8 cellular contexts compared by ENCODE assay signal in the genomic region with DNA sequence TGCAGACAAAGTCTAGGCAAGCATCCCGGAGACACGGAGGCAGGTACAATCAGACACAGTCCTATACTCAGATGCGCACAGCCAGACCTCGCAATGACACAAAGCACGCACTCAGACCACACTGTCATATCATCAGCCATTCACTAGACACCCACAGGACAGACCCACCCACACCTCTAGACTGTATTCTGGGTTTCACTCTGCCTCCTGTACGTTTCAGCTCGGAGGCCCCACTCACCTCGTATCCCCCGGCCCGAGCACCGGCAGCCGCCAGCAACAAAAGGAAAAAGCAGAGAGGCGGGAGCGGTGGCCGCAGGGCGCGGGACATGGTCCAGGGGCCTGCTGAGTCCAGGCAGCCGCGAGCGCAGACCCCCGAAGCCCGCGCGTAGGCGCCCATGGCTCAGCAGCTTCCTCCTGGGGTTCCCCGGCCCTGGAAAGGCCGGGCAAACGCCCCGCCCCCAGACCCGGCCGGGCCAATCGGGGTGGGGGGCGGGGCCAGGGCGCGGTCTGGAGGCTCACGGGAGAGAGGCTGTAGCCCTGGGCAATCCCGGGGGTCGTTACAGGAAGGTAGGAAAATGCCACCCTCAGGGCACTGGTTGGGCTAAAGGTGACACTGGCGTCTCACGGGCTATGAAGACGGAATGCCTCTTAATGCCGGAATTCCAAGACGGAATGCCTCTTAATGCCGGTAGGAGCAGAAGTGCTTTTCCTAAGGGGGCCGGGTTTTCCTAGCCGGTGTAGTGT. TPM values are rescaled to one million over a fixed set of nuclear protein-coding genes. Genes with fewer than 3 reads are reported as not detected.
DNase-seq lines count a peak whose midpoint lies in the region; ATAC-seq lines count a peak whose summit lies in the region.

A gene (minus strand): TSS at position 438 of the 744 bp plus-strand sequence. CDS start 41 bp downstream, at position 397.
A gene with protein sequence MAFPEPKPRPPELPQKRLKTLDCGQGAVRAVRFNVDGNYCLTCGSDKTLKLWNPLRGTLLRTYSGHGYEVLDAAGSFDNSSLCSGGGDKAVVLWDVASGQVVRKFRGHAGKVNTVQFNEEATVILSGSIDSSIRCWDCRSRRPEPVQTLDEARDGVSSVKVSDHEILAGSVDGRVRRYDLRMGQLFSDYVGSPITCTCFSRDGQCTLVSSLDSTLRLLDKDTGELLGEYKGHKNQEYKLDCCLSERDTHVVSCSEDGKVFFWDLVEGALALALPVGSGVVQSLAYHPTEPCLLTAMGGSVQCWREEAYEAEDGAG (plus strand): TSS at position 503 of the 744 bp plus-strand sequence. CDS start 2,984 bp downstream, outside the sequence.

- H3K9ac ChIP-seq in HUES48 (ENCODE audit: low read depth, low read length), result peak within 1 kb of the TSS; percentile 46; the same call in 1 of the 2 replicates
- H3K9ac ChIP-seq in mucosa of stomach (ENCODE audit: low read length), result peak within 1 kb of the TSS; percentile 77

- peak; percentile 41 for ATAC-seq in GM18909 (IDR thresholded peaks at IDR 0.05; ENCODE audit: poor library complexity, unreplicated experiment)

- DNase-seq in ACHN, result peak; percentile 73
- peak; percentile 93 for DNase-seq in OCI-M2 (lab: John Stamatoyannopoulos, UW; ENCODE audit: unreplicated experiment)
- DNase-seq in activated T-cell treated with anti-CD3 and anti-CD28 coated beads for 48 hours (ENCODE audit: low read depth), result peak; percentile 88
- peak; percentile 88 for DNase-seq in stimulated activated CD8-positive, alpha-beta memory T cell treated with anti-CD3 and anti-CD28 coated beads, Interleukin-4, amount 100 ng/mL, for 48 hours

- H3K9me3 ChIP-seq in HUES48 (ENCODE audit: control insufficient read depth, insufficient read depth, low read length) (no peaks in the 10 kb centered on the region), esophagus (ENCODE audit: control insufficient read depth in 2 of 2, insufficient read depth in 1 of 2, low read depth in 1 of 2, low read length in 1 of 2) (no peaks in the 10 kb centered on the region), mucosa of stomach (ENCODE audit: control insufficient read depth, low read length) (no peaks in the 10 kb centered on the region)

- peak within 1 kb of the TSS; percentile 63 for H3K27ac ChIP-seq in HUES48 (ENCODE audit: low read depth, low read length)
- H3K27ac ChIP-seq in esophagus (ENCODE audit: low read depth in 2 of 2, low read length in 1 of 2), result peak within 1 kb of the TSS; percentile 67 to 74

- 1 to 2% methylated on average over 43 to 46 of the region's 46 CpGs for WGBS in esophagus, 2 donors

- H3K4me3 ChIP-seq in HUES48 (ENCODE audit: low read depth, low read length) (peak within 1 kb of the TSS; percentile 94), esophagus (ENCODE audit: low read depth in 1 of 2, low read length in 2 of 2) (peak within 1 kb of the TSS; percentile 88 to 92), mucosa of stomach (ENCODE audit: low read length) (peak within 1 kb of the TSS; percentile 77)

- H3K27me3 ChIP-seq in HUES48 (ENCODE audit: control insufficient read depth, insufficient read depth, low read length), result no peaks in the 10 kb centered on the region
- no peaks in the 10 kb centered on the region for H3K27me3 ChIP-seq in esophagus (ENCODE audit: control insufficient read depth in 1 of 2, insufficient read depth in 2 of 2, low read length in 2 of 2)
- H3K27me3 ChIP-seq in mucosa of stomach (ENCODE audit: control insufficient read depth, insufficient read depth, low read length), result no peaks in the 10 kb centered on the region

- in situ Hi-C loops in ACHN (cut with HindIII; ENCODE audit: low pct_ligation_motif_present, low pct_unique_long_range_greater_than_20kb, low sequenced_read_pairs), result no loop called here

- H3K36me3 ChIP-seq in HUES48 (ENCODE audit: control insufficient read depth, insufficient read depth, low read length), result peaks cover 20% of the 10 kb centered on the region
- peaks cover 0 to 17% of the 10 kb centered on the region in 2 donors for H3K36me3 ChIP-seq in esophagus (ENCODE audit: control insufficient read depth in 2 of 2, insufficient read depth in 2 of 2, low read length in 1 of 2)
- no peaks in the 10 kb centered on the region for H3K36me3 ChIP-seq in mucosa of stomach (ENCODE audit: control insufficient read depth, insufficient read depth, low read length)

- H3K4me1 ChIP-seq in HUES48 (ENCODE audit: control insufficient read depth, insufficient read depth, low read length), result peaks cover 9% of the 10 kb centered on the region
- H3K4me1 ChIP-seq in esophagus (ENCODE audit: control insufficient read depth in 2 of 2, insufficient read depth in 2 of 2, low read length in 1 of 2), result peaks cover 21 to 25% of the 10 kb centered on the region in 2 donors
- H3K4me1 ChIP-seq in mucosa of stomach (ENCODE audit: control insufficient read depth, insufficient read depth, low read length), result peaks cover 40% of the 10 kb centered on the region

RNA-seq across cellular contexts. Expression of the first gene that starts in this region (rescaled TPM):
- polyA plus RNA-seq in esophagus, result 10 to 100 TPM; 22.6 to 26.6 TPM

RNA-seq across cellular contexts. Expression of the second gene that starts in this region (rescaled TPM):
- polyA plus RNA-seq in esophagus, result 10 to 100 TPM in 1 of 2 donors, 1 to 10 TPM in 1; 8.9 to 14.4 TPM

Comparison
In these comparisons a context has a peak if more than half of its experiments do, and no peak if none do; other contexts are left out.
1. Peak in every context shown above with its lines: DNase-seq, ATAC-seq, H3K4me3 ChIP-seq and H3K27ac ChIP-seq.